In the genomic region with DNA sequence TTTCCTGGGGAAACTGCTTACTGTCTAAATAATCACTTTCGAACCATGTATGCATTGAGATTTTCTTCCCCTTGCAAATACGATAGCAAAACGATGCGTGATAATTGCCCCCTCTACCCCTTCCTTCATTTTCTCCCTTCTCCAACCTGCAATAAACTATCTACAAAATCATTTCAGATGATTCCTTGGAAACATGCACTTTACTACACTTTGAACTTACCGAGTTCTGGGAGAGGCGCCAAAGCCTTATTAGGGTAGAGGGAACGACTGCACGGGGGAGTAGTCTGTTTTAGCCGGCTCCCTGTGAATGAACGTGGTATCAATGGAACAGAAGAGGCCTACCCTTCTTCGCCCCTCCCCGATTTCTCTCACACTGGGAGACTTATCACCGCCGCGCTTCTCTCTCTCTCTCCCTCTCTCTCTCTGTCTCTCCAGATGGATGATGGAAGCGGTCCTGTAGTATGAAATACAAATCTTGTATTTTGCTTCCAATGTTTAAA, we compare ENCODE assay signal across 1 cellular context.
A peak's percentile ranks its signal among the peaks of the same experiment; 100 is the strongest.
TF ChIP-seq lines count a peak whose summit lies in the region.

A gene with protein sequence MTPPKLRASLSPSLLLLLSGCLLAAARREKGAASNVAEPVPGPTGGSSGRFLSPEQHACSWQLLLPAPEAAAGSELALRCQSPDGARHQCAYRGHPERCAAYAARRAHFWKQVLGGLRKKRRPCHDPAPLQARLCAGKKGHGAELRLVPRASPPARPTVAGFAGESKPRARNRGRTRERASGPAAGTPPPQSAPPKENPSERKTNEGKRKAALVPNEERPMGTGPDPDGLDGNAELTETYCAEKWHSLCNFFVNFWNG (minus strand): TSS at position 309 of the 500 bp plus-strand sequence. CDS start 517 bp downstream, outside the sequence.

TF ChIP-seq in K562, 482 proteins besides CTCF, POLR2A, EP300 and RAD21 (continued from another document and continues in another):
- TF ChIP-seq TAF1 (IDR thresholded peaks at IDR 0.05; ENCODE audit: control insufficient read depth, extremely low read depth, insufficient read depth, low read length, severe bottlenecking) (no peak), ELF4 (CRISPR knock-in tag; IDR thresholded peaks at IDR 0.05) (no peak), TGIF2 (CRISPR knock-in tag; IDR thresholded peaks at IDR 0.05) (no peak), SMAD3 (CRISPR knock-in tag; conservative IDR thresholded peaks at IDR 0.05) (no peak), HIVEP1 (CRISPR knock-in tag; IDR thresholded peaks at IDR 0.05) (no peak), POLR2G (IDR thresholded peaks at IDR 0.05; ENCODE audit: low read depth, low read length) (no peak), RFX1 (IDR thresholded peaks at IDR 0.05) (no peak), ZEB2 (IDR thresholded peaks at IDR 0.05) (0 out of 2 replicates have a peak, but pooled peaks have one; percentile 15), ZKSCAN3 (CRISPR knock-in tag; IDR thresholded peaks at IDR 0.05) (no peak), FOXA1 (IDR thresholded peaks at IDR 0.05; ENCODE audit: borderline replicate concordance) (no peak), TEAD4 (IDR thresholded peaks at IDR 0.05; ENCODE audit: low read length) (no peak), TEAD4 (CRISPR knock-in tag; IDR thresholded peaks at IDR 0.05; ENCODE audit: borderline replicate concordance) (no peak), HDAC1 (IDR thresholded peaks at IDR 0.05) (peak in 1 of 2 experiments; percentile 11; a peak in 1 of 4 replicates), GTF2E2 (tag; IDR thresholded peaks at IDR 0.05) (0 out of 2 replicates have a peak, but pooled peaks have one; percentile 23), ZKSCAN8 (CRISPR knock-in tag; IDR thresholded peaks at IDR 0.05) (no peak), ZNF311 (CRISPR knock-in tag; IDR thresholded peaks at IDR 0.05) (no peak), FOXK1 (CRISPR knock-in tag; IDR thresholded peaks at IDR 0.05; ENCODE audit: borderline replicate concordance) (no peak), ZBTB7A (IDR thresholded peaks at IDR 0.05; ENCODE audit: borderline replicate concordance, control insufficient read depth, low read depth, low read length) (no peak), PHF21A (IDR thresholded peaks at IDR 0.05; ENCODE audit: borderline replicate concordance, low read depth) (peak; percentile 32; the same call in 1 of the 2 replicates)
- TF ChIP-seq, protein P1, sequence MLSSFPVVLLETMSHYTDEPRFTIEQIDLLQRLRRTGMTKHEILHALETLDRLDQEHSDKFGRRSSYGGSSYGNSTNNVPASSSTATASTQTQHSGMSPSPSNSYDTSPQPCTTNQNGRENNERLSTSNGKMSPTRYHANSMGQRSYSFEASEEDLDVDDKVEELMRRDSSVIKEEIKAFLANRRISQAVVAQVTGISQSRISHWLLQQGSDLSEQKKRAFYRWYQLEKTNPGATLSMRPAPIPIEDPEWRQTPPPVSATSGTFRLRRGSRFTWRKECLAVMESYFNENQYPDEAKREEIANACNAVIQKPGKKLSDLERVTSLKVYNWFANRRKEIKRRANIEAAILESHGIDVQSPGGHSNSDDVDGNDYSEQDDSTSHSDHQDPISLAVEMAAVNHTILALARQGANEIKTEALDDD (IDR thresholded peaks at IDR 0.05): no peak
- TF ChIP-seq, protein P2, sequence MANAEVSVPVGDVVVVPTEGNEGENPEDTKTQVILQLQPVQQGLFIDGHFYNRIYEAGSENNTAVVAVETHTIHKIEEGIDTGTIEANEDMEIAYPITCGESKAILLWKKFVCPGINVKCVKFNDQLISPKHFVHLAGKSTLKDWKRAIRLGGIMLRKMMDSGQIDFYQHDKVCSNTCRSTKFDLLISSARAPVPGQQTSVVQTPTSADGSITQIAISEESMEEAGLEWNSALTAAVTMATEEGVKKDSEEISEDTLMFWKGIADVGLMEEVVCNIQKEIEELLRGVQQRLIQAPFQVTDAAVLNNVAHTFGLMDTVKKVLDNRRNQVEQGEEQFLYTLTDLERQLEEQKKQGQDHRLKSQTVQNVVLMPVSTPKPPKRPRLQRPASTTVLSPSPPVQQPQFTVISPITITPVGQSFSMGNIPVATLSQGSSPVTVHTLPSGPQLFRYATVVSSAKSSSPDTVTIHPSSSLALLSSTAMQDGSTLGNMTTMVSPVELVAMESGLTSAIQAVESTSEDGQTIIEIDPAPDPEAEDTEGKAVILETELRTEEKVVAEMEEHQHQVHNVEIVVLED (CRISPR knock-in tag; IDR thresholded peaks at IDR 0.05): no peak
- TF ChIP-seq, protein P3, sequence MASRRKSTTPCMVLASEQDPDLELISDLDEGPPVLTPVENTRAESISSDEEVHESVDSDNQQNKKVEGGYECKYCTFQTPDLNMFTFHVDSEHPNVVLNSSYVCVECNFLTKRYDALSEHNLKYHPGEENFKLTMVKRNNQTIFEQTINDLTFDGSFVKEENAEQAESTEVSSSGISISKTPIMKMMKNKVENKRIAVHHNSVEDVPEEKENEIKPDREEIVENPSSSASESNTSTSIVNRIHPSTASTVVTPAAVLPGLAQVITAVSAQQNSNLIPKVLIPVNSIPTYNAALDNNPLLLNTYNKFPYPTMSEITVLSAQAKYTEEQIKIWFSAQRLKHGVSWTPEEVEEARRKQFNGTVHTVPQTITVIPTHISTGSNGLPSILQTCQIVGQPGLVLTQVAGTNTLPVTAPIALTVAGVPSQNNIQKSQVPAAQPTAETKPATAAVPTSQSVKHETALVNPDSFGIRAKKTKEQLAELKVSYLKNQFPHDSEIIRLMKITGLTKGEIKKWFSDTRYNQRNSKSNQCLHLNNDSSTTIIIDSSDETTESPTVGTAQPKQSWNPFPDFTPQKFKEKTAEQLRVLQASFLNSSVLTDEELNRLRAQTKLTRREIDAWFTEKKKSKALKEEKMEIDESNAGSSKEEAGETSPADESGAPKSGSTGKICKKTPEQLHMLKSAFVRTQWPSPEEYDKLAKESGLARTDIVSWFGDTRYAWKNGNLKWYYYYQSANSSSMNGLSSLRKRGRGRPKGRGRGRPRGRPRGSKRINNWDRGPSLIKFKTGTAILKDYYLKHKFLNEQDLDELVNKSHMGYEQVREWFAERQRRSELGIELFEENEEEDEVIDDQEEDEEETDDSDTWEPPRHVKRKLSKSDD (conservative IDR thresholded peaks at IDR 0.05; ENCODE audit: low read length): no peak
- TF ChIP-seq, protein P4, sequence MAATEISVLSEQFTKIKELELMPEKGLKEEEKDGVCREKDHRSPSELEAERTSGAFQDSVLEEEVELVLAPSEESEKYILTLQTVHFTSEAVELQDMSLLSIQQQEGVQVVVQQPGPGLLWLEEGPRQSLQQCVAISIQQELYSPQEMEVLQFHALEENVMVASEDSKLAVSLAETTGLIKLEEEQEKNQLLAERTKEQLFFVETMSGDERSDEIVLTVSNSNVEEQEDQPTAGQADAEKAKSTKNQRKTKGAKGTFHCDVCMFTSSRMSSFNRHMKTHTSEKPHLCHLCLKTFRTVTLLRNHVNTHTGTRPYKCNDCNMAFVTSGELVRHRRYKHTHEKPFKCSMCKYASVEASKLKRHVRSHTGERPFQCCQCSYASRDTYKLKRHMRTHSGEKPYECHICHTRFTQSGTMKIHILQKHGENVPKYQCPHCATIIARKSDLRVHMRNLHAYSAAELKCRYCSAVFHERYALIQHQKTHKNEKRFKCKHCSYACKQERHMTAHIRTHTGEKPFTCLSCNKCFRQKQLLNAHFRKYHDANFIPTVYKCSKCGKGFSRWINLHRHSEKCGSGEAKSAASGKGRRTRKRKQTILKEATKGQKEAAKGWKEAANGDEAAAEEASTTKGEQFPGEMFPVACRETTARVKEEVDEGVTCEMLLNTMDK (IDR thresholded peaks at IDR 0.05; ENCODE audit: borderline replicate concordance, insufficient read depth, low read depth, low read length, poor library complexity, severe bottlenecking): no peak
- TF ChIP-seq, protein P5, sequence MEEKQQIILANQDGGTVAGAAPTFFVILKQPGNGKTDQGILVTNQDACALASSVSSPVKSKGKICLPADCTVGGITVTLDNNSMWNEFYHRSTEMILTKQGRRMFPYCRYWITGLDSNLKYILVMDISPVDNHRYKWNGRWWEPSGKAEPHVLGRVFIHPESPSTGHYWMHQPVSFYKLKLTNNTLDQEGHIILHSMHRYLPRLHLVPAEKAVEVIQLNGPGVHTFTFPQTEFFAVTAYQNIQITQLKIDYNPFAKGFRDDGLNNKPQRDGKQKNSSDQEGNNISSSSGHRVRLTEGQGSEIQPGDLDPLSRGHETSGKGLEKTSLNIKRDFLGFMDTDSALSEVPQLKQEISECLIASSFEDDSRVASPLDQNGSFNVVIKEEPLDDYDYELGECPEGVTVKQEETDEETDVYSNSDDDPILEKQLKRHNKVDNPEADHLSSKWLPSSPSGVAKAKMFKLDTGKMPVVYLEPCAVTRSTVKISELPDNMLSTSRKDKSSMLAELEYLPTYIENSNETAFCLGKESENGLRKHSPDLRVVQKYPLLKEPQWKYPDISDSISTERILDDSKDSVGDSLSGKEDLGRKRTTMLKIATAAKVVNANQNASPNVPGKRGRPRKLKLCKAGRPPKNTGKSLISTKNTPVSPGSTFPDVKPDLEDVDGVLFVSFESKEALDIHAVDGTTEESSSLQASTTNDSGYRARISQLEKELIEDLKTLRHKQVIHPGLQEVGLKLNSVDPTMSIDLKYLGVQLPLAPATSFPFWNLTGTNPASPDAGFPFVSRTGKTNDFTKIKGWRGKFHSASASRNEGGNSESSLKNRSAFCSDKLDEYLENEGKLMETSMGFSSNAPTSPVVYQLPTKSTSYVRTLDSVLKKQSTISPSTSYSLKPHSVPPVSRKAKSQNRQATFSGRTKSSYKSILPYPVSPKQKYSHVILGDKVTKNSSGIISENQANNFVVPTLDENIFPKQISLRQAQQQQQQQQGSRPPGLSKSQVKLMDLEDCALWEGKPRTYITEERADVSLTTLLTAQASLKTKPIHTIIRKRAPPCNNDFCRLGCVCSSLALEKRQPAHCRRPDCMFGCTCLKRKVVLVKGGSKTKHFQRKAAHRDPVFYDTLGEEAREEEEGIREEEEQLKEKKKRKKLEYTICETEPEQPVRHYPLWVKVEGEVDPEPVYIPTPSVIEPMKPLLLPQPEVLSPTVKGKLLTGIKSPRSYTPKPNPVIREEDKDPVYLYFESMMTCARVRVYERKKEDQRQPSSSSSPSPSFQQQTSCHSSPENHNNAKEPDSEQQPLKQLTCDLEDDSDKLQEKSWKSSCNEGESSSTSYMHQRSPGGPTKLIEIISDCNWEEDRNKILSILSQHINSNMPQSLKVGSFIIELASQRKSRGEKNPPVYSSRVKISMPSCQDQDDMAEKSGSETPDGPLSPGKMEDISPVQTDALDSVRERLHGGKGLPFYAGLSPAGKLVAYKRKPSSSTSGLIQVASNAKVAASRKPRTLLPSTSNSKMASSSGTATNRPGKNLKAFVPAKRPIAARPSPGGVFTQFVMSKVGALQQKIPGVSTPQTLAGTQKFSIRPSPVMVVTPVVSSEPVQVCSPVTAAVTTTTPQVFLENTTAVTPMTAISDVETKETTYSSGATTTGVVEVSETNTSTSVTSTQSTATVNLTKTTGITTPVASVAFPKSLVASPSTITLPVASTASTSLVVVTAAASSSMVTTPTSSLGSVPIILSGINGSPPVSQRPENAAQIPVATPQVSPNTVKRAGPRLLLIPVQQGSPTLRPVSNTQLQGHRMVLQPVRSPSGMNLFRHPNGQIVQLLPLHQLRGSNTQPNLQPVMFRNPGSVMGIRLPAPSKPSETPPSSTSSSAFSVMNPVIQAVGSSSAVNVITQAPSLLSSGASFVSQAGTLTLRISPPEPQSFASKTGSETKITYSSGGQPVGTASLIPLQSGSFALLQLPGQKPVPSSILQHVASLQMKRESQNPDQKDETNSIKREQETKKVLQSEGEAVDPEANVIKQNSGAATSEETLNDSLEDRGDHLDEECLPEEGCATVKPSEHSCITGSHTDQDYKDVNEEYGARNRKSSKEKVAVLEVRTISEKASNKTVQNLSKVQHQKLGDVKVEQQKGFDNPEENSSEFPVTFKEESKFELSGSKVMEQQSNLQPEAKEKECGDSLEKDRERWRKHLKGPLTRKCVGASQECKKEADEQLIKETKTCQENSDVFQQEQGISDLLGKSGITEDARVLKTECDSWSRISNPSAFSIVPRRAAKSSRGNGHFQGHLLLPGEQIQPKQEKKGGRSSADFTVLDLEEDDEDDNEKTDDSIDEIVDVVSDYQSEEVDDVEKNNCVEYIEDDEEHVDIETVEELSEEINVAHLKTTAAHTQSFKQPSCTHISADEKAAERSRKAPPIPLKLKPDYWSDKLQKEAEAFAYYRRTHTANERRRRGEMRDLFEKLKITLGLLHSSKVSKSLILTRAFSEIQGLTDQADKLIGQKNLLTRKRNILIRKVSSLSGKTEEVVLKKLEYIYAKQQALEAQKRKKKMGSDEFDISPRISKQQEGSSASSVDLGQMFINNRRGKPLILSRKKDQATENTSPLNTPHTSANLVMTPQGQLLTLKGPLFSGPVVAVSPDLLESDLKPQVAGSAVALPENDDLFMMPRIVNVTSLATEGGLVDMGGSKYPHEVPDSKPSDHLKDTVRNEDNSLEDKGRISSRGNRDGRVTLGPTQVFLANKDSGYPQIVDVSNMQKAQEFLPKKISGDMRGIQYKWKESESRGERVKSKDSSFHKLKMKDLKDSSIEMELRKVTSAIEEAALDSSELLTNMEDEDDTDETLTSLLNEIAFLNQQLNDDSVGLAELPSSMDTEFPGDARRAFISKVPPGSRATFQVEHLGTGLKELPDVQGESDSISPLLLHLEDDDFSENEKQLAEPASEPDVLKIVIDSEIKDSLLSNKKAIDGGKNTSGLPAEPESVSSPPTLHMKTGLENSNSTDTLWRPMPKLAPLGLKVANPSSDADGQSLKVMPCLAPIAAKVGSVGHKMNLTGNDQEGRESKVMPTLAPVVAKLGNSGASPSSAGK (IDR thresholded peaks at IDR 0.05): peak; percentile 57; the same call in 1 of the 2 replicates
- TF ChIP-seq, protein P6, sequence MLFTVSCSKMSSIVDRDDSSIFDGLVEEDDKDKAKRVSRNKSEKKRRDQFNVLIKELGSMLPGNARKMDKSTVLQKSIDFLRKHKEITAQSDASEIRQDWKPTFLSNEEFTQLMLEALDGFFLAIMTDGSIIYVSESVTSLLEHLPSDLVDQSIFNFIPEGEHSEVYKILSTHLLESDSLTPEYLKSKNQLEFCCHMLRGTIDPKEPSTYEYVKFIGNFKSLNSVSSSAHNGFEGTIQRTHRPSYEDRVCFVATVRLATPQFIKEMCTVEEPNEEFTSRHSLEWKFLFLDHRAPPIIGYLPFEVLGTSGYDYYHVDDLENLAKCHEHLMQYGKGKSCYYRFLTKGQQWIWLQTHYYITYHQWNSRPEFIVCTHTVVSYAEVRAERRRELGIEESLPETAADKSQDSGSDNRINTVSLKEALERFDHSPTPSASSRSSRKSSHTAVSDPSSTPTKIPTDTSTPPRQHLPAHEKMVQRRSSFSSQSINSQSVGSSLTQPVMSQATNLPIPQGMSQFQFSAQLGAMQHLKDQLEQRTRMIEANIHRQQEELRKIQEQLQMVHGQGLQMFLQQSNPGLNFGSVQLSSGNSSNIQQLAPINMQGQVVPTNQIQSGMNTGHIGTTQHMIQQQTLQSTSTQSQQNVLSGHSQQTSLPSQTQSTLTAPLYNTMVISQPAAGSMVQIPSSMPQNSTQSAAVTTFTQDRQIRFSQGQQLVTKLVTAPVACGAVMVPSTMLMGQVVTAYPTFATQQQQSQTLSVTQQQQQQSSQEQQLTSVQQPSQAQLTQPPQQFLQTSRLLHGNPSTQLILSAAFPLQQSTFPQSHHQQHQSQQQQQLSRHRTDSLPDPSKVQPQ (CRISPR knock-in tag; IDR thresholded peaks at IDR 0.05; ENCODE audit: borderline replicate concordance): no peak
